Comparison of ENCODE assay signal across 8 cellular contexts in genomic region chr5:141618804-141619554, GRCh38. TPM values are rescaled to one million over a fixed set of nuclear protein-coding genes. Genes with fewer than 3 reads are reported as not detected.
DNase-seq lines count a peak whose midpoint lies in the region; ATAC-seq and TF ChIP-seq lines count a peak whose summit lies in the region.

Gene DIAPH1, minus strand, starts transcription at chr5:141619000. Its CDS starts 86 bp downstream, at chr5:141618914.

- no peaks in the 10 kb centered on the region for H3K27me3 ChIP-seq in cardiac muscle cell

- TF ChIP-seq CTCF in GM12874 (IDR thresholded peaks at IDR 0.05; ENCODE audit: insufficient read depth, low read depth, low read length) (peak; percentile 97), cardiac muscle cell (IDR thresholded peaks at IDR 0.05; ENCODE audit: low read depth, low read length) (peak; percentile 98), type B pancreatic cell (conservative IDR thresholded peaks at IDR 0.05) (peak; percentile 99)

- H3K9me3 ChIP-seq in cardiac muscle cell (ENCODE audit: low read depth) = no peaks in the 10 kb centered on the region

- H3K36me3 Mint-ChIP-seq in type B pancreatic cell = peaks cover 16% of the 10 kb centered on the region

- ATAC-seq in HG02763 (IDR thresholded peaks at IDR 0.05; ENCODE audit: unreplicated experiment) = peak; percentile 81

- peak within 1 kb of the TSS; percentile 75 for H3K4me3 ChIP-seq in cardiac muscle cell

- peaks cover 12% of the 10 kb centered on the region for H3K4me1 ChIP-seq in cardiac muscle cell (ENCODE audit: low read depth)

- H3K9me3 Mint-ChIP-seq in type B pancreatic cell = no peaks in the 10 kb centered on the region

- peak within 1 kb of the TSS; percentile 85 for H3K27ac ChIP-seq in cardiac muscle cell

- H3K36me3 ChIP-seq in cardiac muscle cell = peaks cover 11% of the 10 kb centered on the region

- peak within 1 kb of the TSS; percentile 98 for H3K27ac Mint-ChIP-seq in type B pancreatic cell

- peaks cover 28% of the 10 kb centered on the region for H3K4me1 Mint-ChIP-seq in type B pancreatic cell (ENCODE audit: unreplicated experiment)

- peak within 1 kb of the TSS; percentile 97 for H3K4me3 Mint-ChIP-seq in type B pancreatic cell

- H3K27me3 Mint-ChIP-seq in type B pancreatic cell = no peaks in the 10 kb centered on the region

- DNase-seq in NCI-H1417 (lab: John Stamatoyannopoulos, UW) (peak; percentile 91 to 96 (median 96)), SW 1271 (lab: John Stamatoyannopoulos, UW) (peak; percentile 93 to 97), cardiac muscle cell (ENCODE audit: low read depth in 1 of 2, low spot score in 1 of 2) (peak; percentile 99), pons (ENCODE audit: low spot score) (peak; percentile 72), type B pancreatic cell (ENCODE audit: extremely low spot score, unreplicated experiment) (peak; percentile 99)
- DNase-seq in activated naive CD8-positive, alpha-beta T cell treated with anti-CD3 and anti-CD28 coated beads, Interleukin-2, amount 50 U/mL, for 16 hours (ENCODE audit: low read depth, low spot score) = peak; percentile 99

RNA-seq across cellular contexts. Expression of gene DIAPH1, which starts in this region (rescaled TPM):
- 17.1 and 24.4 TPM in 2 replicates for total RNA-seq in cardiac muscle cell
- 24.0 and 31.0 TPM in 2 replicates for polyA plus RNA-seq in cardiac muscle cell
- total RNA-seq in type B pancreatic cell (ENCODE audit: low replicate concordance) = 79.6 and 103 TPM in 2 replicates

Comparison
In these comparisons a context has a peak if more than half of its experiments do, and no peak if none do; other contexts are left out.
1. Peak in every context shown above with its lines: DNase-seq, ATAC-seq, H3K4me3 ChIP-seq and H3K27ac ChIP-seq.